28 cellular contexts compared by ENCODE assay signal in the genomic region with DNA sequence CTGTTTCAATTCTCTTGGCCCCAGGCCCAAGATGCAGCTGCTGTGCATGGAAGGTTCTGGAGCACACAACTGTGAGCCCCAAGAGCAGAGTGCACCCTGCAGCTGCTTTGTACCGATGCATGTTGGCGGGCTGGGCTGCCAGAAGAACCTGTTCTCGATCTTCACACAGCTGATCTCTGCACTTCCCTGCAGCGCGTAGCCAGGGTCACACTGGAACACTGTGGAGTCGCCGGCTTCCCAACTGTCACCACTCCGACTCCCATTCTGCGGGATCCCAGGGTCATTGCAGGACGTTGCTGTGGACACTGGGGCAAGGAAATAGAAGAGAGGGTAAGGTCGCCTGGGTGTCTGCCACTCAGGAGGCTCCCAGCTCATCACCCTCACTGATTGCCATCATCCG.
"Had no signal": no experiment of that assay in that cellular context is flagged by ENCODE, and none has a peak within 500 bp of the region (broad histone marks: within the 10 kb centered on the region; RNA-seq: fewer than 3 reads in every experiment).

No MANE protein-coding gene starts in this region.

- H3K4me3 ChIP-seq: neural progenitor cell, pancreas, prostate gland, right lobe of liver, sigmoid colon, stomach, thoracic aorta, thyroid gland, tibial nerve, upper lobe of right lung, uterus had no signal

- H3K9me3 Mint-ChIP-seq: naive thymus-derived CD4-positive, alpha-beta T cell; natural killer cell; nephron; neural progenitor cell; stimulated activated effector memory CD8-positive, alpha-beta T cell treated with anti-CD3 and anti-CD28 coated beads, Interleukin-12 subunit alpha, Interleukin-12 subunit beta, amount 100 ng/mL, for 72 hours; stimulated activated naive B cell treated with anti-CD40 and anti-IgM and Interleukin-4, amounts not matched to agents 10 μg/mL and 1 μg/mL and 100 μg/mL, for 72 hours; stimulated activated naive CD8-positive, alpha-beta T cell treated with anti-CD3 and anti-CD28 coated beads, Interleukin-15, Interleukin-2, amounts not matched to agents 100 ng/mL and 50 ng/mL, for 24 hours; type B pancreatic cell had no signal

- H3K27ac ChIP-seq: neural progenitor cell, neutrophil, pancreas, prostate gland, right lobe of liver, sigmoid colon, stomach, thoracic aorta, thyroid gland, tibial nerve, upper lobe of right lung, uterus had no signal

- DNase-seq: naive thymus-derived CD4-positive, alpha-beta T cell; natural killer cell; nucleus accumbens; pancreas; retina; right lobe of liver; sigmoid colon; small intestine; stimulated activated CD4-positive, alpha-beta T cell treated with anti-CD3 and anti-CD28 coated beads, Interleukin-15, amount 100 ng/mL, for 24 hours; stimulated activated CD4-positive, alpha-beta T cell treated with anti-CD3 and anti-CD28 coated beads, Interleukin-2, amount 100 ng/mL, for 24 hours; stimulated activated CD4-positive, alpha-beta T cell treated with anti-CD3 and anti-CD28 coated beads, Interleukin-2, amount 100 ng/mL, for 48 hours; stimulated activated CD4-positive, alpha-beta T cell treated with anti-CD3 and anti-CD28 coated beads, Interleukin-4, amount 100 ng/mL, for 24 hours; stimulated activated naive B cell treated with anti-CD40 and anti-IgM and Interleukin-4, amounts not matched to agents 10 μg/mL and 1 μg/mL and 100 μg/mL, for 72 hours; stimulated activated naive CD4-positive, alpha-beta T cell treated with Interleukin-2 at 50 U/mL for 16 hours; stomach; thyroid gland; upper lobe of right lung; uterus had no signal

- H3K9ac ChIP-seq: neural progenitor cell had no signal

- H3K4me1 Mint-ChIP-seq: naive thymus-derived CD4-positive, alpha-beta T cell; natural killer cell; nephron; stimulated activated effector memory CD8-positive, alpha-beta T cell treated with anti-CD3 and anti-CD28 coated beads, Interleukin-12 subunit alpha, Interleukin-12 subunit beta, amount 100 ng/mL, for 72 hours; stimulated activated naive B cell treated with anti-CD40 and anti-IgM and Interleukin-4, amounts not matched to agents 10 μg/mL and 1 μg/mL and 100 μg/mL, for 72 hours had no signal

- ATAC-seq: naive thymus-derived CD4-positive, alpha-beta T cell; natural killer cell; pancreas; right cardiac atrium; right lobe of liver; stimulated activated effector memory CD8-positive, alpha-beta T cell treated with anti-CD3 and anti-CD28 coated beads, Interleukin-12 subunit alpha, Interleukin-12 subunit beta, amount 100 ng/mL, for 72 hours; stimulated activated naive B cell treated with anti-CD40 and anti-IgM and Interleukin-4, amounts not matched to agents 10 μg/mL and 1 μg/mL and 100 μg/mL, for 72 hours; upper lobe of right lung had no signal

- H3K4me2 ChIP-seq: neural progenitor cell had no signal

- H3K4me1 ChIP-seq: neural progenitor cell, prostate gland, right lobe of liver, thyroid gland, tibial nerve, upper lobe of right lung, uterus had no signal

- H2AFZ ChIP-seq: neural progenitor cell had no signal

- H3K36me3 Mint-ChIP-seq: naive thymus-derived CD4-positive, alpha-beta T cell; natural killer cell; stimulated activated effector memory CD8-positive, alpha-beta T cell treated with anti-CD3 and anti-CD28 coated beads, Interleukin-12 subunit alpha, Interleukin-12 subunit beta, amount 100 ng/mL, for 72 hours; stimulated activated naive B cell treated with anti-CD40 and anti-IgM and Interleukin-4, amounts not matched to agents 10 μg/mL and 1 μg/mL and 100 μg/mL, for 72 hours; type B pancreatic cell had no signal

- H3K27ac Mint-ChIP-seq: naive thymus-derived CD4-positive, alpha-beta T cell; natural killer cell; nephron; neural progenitor cell; stimulated activated effector memory CD8-positive, alpha-beta T cell treated with anti-CD3 and anti-CD28 coated beads, Interleukin-12 subunit alpha, Interleukin-12 subunit beta, amount 100 ng/mL, for 72 hours; stimulated activated naive B cell treated with anti-CD40 and anti-IgM and Interleukin-4, amounts not matched to agents 10 μg/mL and 1 μg/mL and 100 μg/mL, for 72 hours; stimulated activated naive CD8-positive, alpha-beta T cell treated with anti-CD3 and anti-CD28 coated beads, Interleukin-15, Interleukin-2, amounts not matched to agents 100 ng/mL and 50 ng/mL, for 24 hours; type B pancreatic cell had no signal

- H3K27me3 ChIP-seq: neural progenitor cell, pancreas, right lobe of liver, sigmoid colon, stomach, thyroid gland, tibial nerve, upper lobe of right lung, uterus had no signal

- H3K9me3 ChIP-seq: neutrophil, pancreas, prostate gland, right lobe of liver, sigmoid colon, stomach, thoracic aorta, thyroid gland, tibial nerve, upper lobe of right lung, uterus had no signal

- H3K4me3 Mint-ChIP-seq: naive thymus-derived CD4-positive, alpha-beta T cell; natural killer cell; nephron; neural progenitor cell; stimulated activated effector memory CD8-positive, alpha-beta T cell treated with anti-CD3 and anti-CD28 coated beads, Interleukin-12 subunit alpha, Interleukin-12 subunit beta, amount 100 ng/mL, for 72 hours; stimulated activated naive B cell treated with anti-CD40 and anti-IgM and Interleukin-4, amounts not matched to agents 10 μg/mL and 1 μg/mL and 100 μg/mL, for 72 hours; stimulated activated naive CD8-positive, alpha-beta T cell treated with anti-CD3 and anti-CD28 coated beads, Interleukin-15, Interleukin-2, amounts not matched to agents 100 ng/mL and 50 ng/mL, for 24 hours; type B pancreatic cell had no signal

- H3K36me3 ChIP-seq: neural progenitor cell, neutrophil, pancreas, prostate gland, right lobe of liver, sigmoid colon, stomach, thoracic aorta, thyroid gland, tibial nerve, upper lobe of right lung, uterus had no signal
